ENCODE assay signal across 1 cellular context in genomic region chr16:28475221-28475620, GRCh38.
TF ChIP-seq lines count a peak whose summit lies in the region.

No MANE protein-coding gene starts in this region.

TF ChIP-seq in HepG2, 621 proteins besides CTCF, POLR2A, EP300 and RAD21:
- peak; percentile 83 for TF ChIP-seq ZNF629 (CRISPR knock-in tag; conservative IDR thresholded peaks at IDR 0.05)
- no peak for TF ChIP-seq ZNF256 (CRISPR knock-in tag; conservative IDR thresholded peaks at IDR 0.05)
TF ChIP-seq in HepG2: peak in this region for 1.
